9 cellular contexts compared by ENCODE assay signal in genomic region chr9:114911167-114911821, GRCh38. TPM values are rescaled to one million over a fixed set of nuclear protein-coding genes. Genes with fewer than 3 reads are reported as not detected.
A peak's percentile ranks its signal among the peaks of the same experiment; 100 is the strongest.
DNase-seq lines count a peak whose midpoint lies in the region; ATAC-seq, FAIRE-seq and TF ChIP-seq lines count a peak whose summit lies in the region.
"Had no signal": no experiment of that assay in that cellular context is flagged by ENCODE, and none has a peak within 500 bp of the region (broad histone marks: within the 10 kb centered on the region; RNA-seq: fewer than 3 reads in every experiment).

No MANE protein-coding gene starts in this region.

- CTCF ChIA-PET in H1 (lab: Charles Lee; ENCODE audit: partially characterized antibody): interaction anchor here (0.6 to 16.1 kb wide), 35 partner anchors 9 to 506 kb away, joined by 3 to 269 read pairs (median 4); partner anchors contain the start of gene TEX48

- H3K4me1 Mint-ChIP-seq in stimulated activated naive B cell treated with anti-CD40 and anti-IgM and Interleukin-4, amounts not matched to agents 10 μg/mL and 1 μg/mL and 100 μg/mL, for 72 hours: peaks cover 42 to 58% of the 10 kb centered on the region in 2 donors

- H3K27me3 ChIP-seq in HL-60 (ENCODE audit: insufficient read depth, poor library complexity, severe bottlenecking): no peaks in the 10 kb centered on the region
- H3K27me3 ChIP-seq in H1 (replicated peaks in 1 of 4; ENCODE audit: control insufficient read depth in 3 of 4, extremely low read depth in 1 of 4, insufficient read depth in 3 of 4, low read length in 3 of 4): peaks cover 0 to 17% (median 8%) of the 10 kb centered on the region in 4 experiments; a peak in 6 of 7 replicates
- H3K27me3 ChIP-seq: SJSA1 had no signal

- H3K23ac ChIP-seq in H1 (ENCODE audit: insufficient read length): no peak overlapping the region

- H3K27ac ChIP-seq in HL-60 (replicated peaks) (no peak overlapping the region), H1 (ENCODE audit: low read depth, low read length) (no peak overlapping the region)
- H3K27ac ChIP-seq: SJSA1 had no signal

- no peak overlapping the region for H3K56ac ChIP-seq in H1 (replicated peaks; ENCODE audit: insufficient read length, low read depth, low read length)

- TF ChIP-seq RAD21 in H1 (IDR thresholded peaks at IDR 0.05 in 1 of 2, conservative IDR thresholded peaks at IDR 0.05 in 1 of 2; ENCODE audit: low read depth in 2 of 2, low read length in 2 of 2): peak; percentile 80 to 84

- H2BK15ac ChIP-seq in H1 (ENCODE audit: low read length): no peak overlapping the region

- TF ChIP-seq POLR2A in H1 (IDR thresholded peaks at IDR 0.05; ENCODE audit: control extremely low read depth in 1 of 2, low read depth in 2 of 2, low read length in 2 of 2): no peak

- H2AFZ ChIP-seq in H1 (ENCODE audit: low read length): no peak overlapping the region

- H2BK20ac ChIP-seq in H1 (ENCODE audit: low read length): no peak overlapping the region

- no peak overlapping the region for H3K4me3 ChIP-seq in HL-60 (replicated peaks; ENCODE audit: insufficient read depth, low read length)
- no peak overlapping the region for H3K4me3 ChIP-seq in H1 (ENCODE audit: extremely low read depth in 1 of 4, insufficient read depth in 2 of 4, low read depth in 3 of 4, low read length in 4 of 4)
- H3K4me3 ChIP-seq: SJSA1 had no signal

- H3K36me3 Mint-ChIP-seq in stimulated activated naive B cell treated with anti-CD40 and anti-IgM and Interleukin-4, amounts not matched to agents 10 μg/mL and 1 μg/mL and 100 μg/mL, for 72 hours: no peaks in the 10 kb centered on the region

- H3K9me3 ChIP-seq in H1 (ENCODE audit: insufficient read depth in 2 of 2, low read depth in 1 of 2, low read length in 1 of 2): no peaks in the 10 kb centered on the region
- H3K9me3 ChIP-seq: SJSA1 had no signal

- no peaks in the 10 kb centered on the region for H3K79me1 ChIP-seq in H1 (ENCODE audit: low read depth, low read length)

- no peak for TF ChIP-seq EP300 in H1 (IDR thresholded peaks at IDR 0.05; ENCODE audit: borderline replicate concordance in 1 of 2, low read depth in 2 of 2, low read length in 2 of 2)

- TF ChIP-seq CTCF in HL-60 (IDR thresholded peaks at IDR 0.05; ENCODE audit: insufficient read depth, low read length) (peak; percentile 69), H1 (IDR thresholded peaks at IDR 0.05; ENCODE audit: control extremely low read depth in 1 of 3, insufficient read depth in 1 of 3, low read depth in 1 of 3, low read length in 3 of 3) (peak; percentile 8 to 79 (median 68))

- no peak overlapping the region for H2BK12ac ChIP-seq in H1 (ENCODE audit: low read depth, low read length)

- no peak overlapping the region for H3K4ac ChIP-seq in H1 (replicated peaks; ENCODE audit: insufficient read length, low read depth, low read length)

- no peak overlapping the region for H3K18ac ChIP-seq in H1 (ENCODE audit: extremely low read depth, low read length)

- no peak overlapping the region for H2BK120ac ChIP-seq in H1 (replicated peaks; ENCODE audit: low read depth, low read length)

- no peak overlapping the region for H4K8ac ChIP-seq in H1 (ENCODE audit: extremely low read depth, insufficient read depth, low read length)

- no peak overlapping the region for H2BK5ac ChIP-seq in H1 (ENCODE audit: low read depth, low read length)

- H3K9me3 Mint-ChIP-seq in stimulated activated naive B cell treated with anti-CD40 and anti-IgM and Interleukin-4, amounts not matched to agents 10 μg/mL and 1 μg/mL and 100 μg/mL, for 72 hours: no peaks in the 10 kb centered on the region

- DNase-seq in COR-L47 (lab: John Stamatoyannopoulos, UW): peak; percentile 43
- no peak for DNase-seq in HL-60 (ENCODE audit: low read depth in 1 of 2, low spot score in 1 of 2)
- peak; percentile 27 for DNase-seq in OCI-M1 (lab: John Stamatoyannopoulos, UW)
- no peak for DNase-seq in H1 (ENCODE audit: low read depth in 1 of 2, low spot score in 2 of 2)
- peak; percentile 25 for DNase-seq in mucosa of gallbladder (ENCODE audit: low spot score)
- DNase-seq in stimulated activated naive B cell treated with anti-CD40 and anti-IgM and Interleukin-4, amounts not matched to agents 10 μg/mL and 1 μg/mL and 100 μg/mL, for 72 hours: no peak
- DNase-seq in activated CD4-positive, alpha-beta T cell treated with anti-CD3 and anti-CD28 coated beads for 4 hours: no peak
- DNase-seq in stimulated activated CD4-positive, alpha-beta T cell treated with anti-CD3 and anti-CD28 coated beads, Interleukin-4, amount 100 ng/mL, for 4 hours: no peak

- H4K20me1 ChIP-seq in H1 (replicated peaks in 1 of 2; ENCODE audit: control insufficient read depth in 1 of 2, insufficient read depth in 2 of 2, low read length in 2 of 2): no peaks in the 10 kb centered on the region

- H3K27me3 Mint-ChIP-seq in stimulated activated naive B cell treated with anti-CD40 and anti-IgM and Interleukin-4, amounts not matched to agents 10 μg/mL and 1 μg/mL and 100 μg/mL, for 72 hours: no peaks in the 10 kb centered on the region

- H3K23me2 ChIP-seq in H1 (ENCODE audit: low read depth, low read length): no peaks in the 10 kb centered on the region

- no peak overlapping the region for H3K9ac ChIP-seq in H1 (replicated peaks in 1 of 4; ENCODE audit: extremely low read depth in 1 of 4, low read depth in 3 of 4, low read length in 3 of 4)

- no peak overlapping the region for H4K5ac ChIP-seq in H1 (ENCODE audit: insufficient read length, low read depth, low read length)

- H3K4me3 Mint-ChIP-seq in stimulated activated naive B cell treated with anti-CD40 and anti-IgM and Interleukin-4, amounts not matched to agents 10 μg/mL and 1 μg/mL and 100 μg/mL, for 72 hours: no peak overlapping the region

- no peak overlapping the region for H3K14ac ChIP-seq in H1 (ENCODE audit: insufficient read length)

- peak; percentile 83 for FAIRE-seq in H1 (lab: Jason Lieb, UNC)

- no peak overlapping the region for H3K4me2 ChIP-seq in H1 (ENCODE audit: insufficient read depth in 1 of 2, low read depth in 2 of 2, low read length in 2 of 2)

- H3K79me2 ChIP-seq in H1 (ENCODE audit: control insufficient read depth in 1 of 2, insufficient read depth in 2 of 2, low read length in 2 of 2): no peaks in the 10 kb centered on the region

- no peak for ATAC-seq in stimulated activated naive B cell treated with anti-CD40 and anti-IgM and Interleukin-4, amounts not matched to agents 10 μg/mL and 1 μg/mL and 100 μg/mL, for 72 hours (replicated peaks)

- H3K36me3 ChIP-seq in H1 (ENCODE audit: control insufficient read depth in 2 of 4, insufficient read depth in 4 of 4, low read length in 3 of 4): no peaks in the 10 kb centered on the region
- H3K36me3 ChIP-seq: SJSA1 had no signal

- no peak overlapping the region for H2AK5ac ChIP-seq in H1 (ENCODE audit: low read depth, low read length)

- 49% methylated on average over 2 of the region's 2 CpGs; no CpG with 5 or more reads in 1 of the 2 experiments for WGBS in H1 (ENCODE audit: extremely low coverage in 1 of 2, insufficient coverage in 1 of 2, insufficient read length in 1 of 2, insufficient replicate concordance in 2 of 2, low coverage in 1 of 2, low lambda C conversion rate in 2 of 2, missing lambda C conversion rate in 1 of 2), 2 experiments

- H4K91ac ChIP-seq in H1 (replicated peaks; ENCODE audit: insufficient read length, low read length): no peak overlapping the region

- no peak overlapping the region for H3K27ac Mint-ChIP-seq in stimulated activated naive B cell treated with anti-CD40 and anti-IgM and Interleukin-4, amounts not matched to agents 10 μg/mL and 1 μg/mL and 100 μg/mL, for 72 hours

- no peaks in the 10 kb centered on the region for H3K4me1 ChIP-seq in H1 (replicated peaks in 1 of 4; ENCODE audit: control insufficient read depth in 3 of 4, insufficient read depth in 4 of 4, low read length in 3 of 4)

- POLR2A ChIA-PET in H1 (lab: Charles Lee; ENCODE audit: partially characterized antibody): no interaction called here

TF ChIP-seq in H1, 55 proteins besides CTCF, POLR2A, EP300 and RAD21 (continues in another document):
- TF ChIP-seq TAF7 (optimal IDR thresholded peaks at IDR 0.05; ENCODE audit: borderline replicate concordance, low read depth, low read length) (no peak), E2F6 (IDR thresholded peaks at IDR 0.05) (no peak), BCL11A (IDR thresholded peaks at IDR 0.05; ENCODE audit: low read depth in 2 of 2, low read length in 2 of 2) (no peak), EZH2 (IDR thresholded peaks at IDR 0.05; ENCODE audit: low read depth, low read length, severe bottlenecking) (no peak), YY1 (IDR thresholded peaks at IDR 0.05; ENCODE audit: low read depth, low read length) (no peak), KDM1A (IDR thresholded peaks at IDR 0.05; ENCODE audit: borderline replicate concordance, low read length) (no peak), GTF2F1 (IDR thresholded peaks at IDR 0.05; ENCODE audit: borderline replicate concordance, low read depth, low read length) (no peak), RFX5 (IDR thresholded peaks at IDR 0.05; ENCODE audit: borderline replicate concordance, low read depth, low read length) (no peak), RNF2 (IDR thresholded peaks at IDR 0.05; ENCODE audit: borderline replicate concordance, low read depth, low read length, missing control alignments, poor library complexity, severe bottlenecking) (no peak), USF2 (IDR thresholded peaks at IDR 0.05; ENCODE audit: low read length) (no peak)

RNA-seq across cellular contexts. Expression of gene TNFSF8, which starts 19.1 kb away (rescaled TPM):
- not detected in 2 replicates for total RNA-seq in H1 (2021; fragmentation: NEBNext Ultra II Directional; extraction: Animal tissue kit (Norgen Biotek cat#: 25700))
- not detected in 2 replicates for polyA plus RNA-seq in H1 (2011; rRNA removed)
- not detected for polyA plus RNA-seq in H1 (2011; cell fraction: cytosol; rRNA removed)
- not detected for polyA plus RNA-seq in H1 (2011; cell fraction: nucleus; rRNA removed)
- polyA plus RNA-seq in H1 (2012, experiment 1 of 2): not detected in 4 replicates
- polyA plus RNA-seq in H1 (2012, experiment 2 of 2): not detected
- not detected for polyA plus RNA-seq in H1 (2013, experiment 1 of 2)
- polyA plus RNA-seq in H1 (2013, experiment 2 of 2): not detected
- not detected in 2 replicates for polyA minus RNA-seq in H1 (2011; rRNA and poly(A)+ RNA removed)
- polyA minus RNA-seq in H1 (2011; cell fraction: cytosol; rRNA and poly(A)+ RNA removed): not detected
- not detected for polyA minus RNA-seq in H1 (2011; cell fraction: nucleus; rRNA and poly(A)+ RNA removed)
- total RNA-seq in mucosa of gallbladder: 2.8 TPM
- total RNA-seq: SJSA1 had no signal

Comparison
In these comparisons a context has a peak if more than half of its experiments do, and no peak if none do; other contexts are left out.
1. DNase-seq: peak in COR-L47 (single experiment), OCI-M1 (single experiment) and mucosa of gallbladder (single experiment); none in HL-60 (0 of 2), H1 (0 of 2), stimulated activated naive B cell treated with anti-CD40 and anti-IgM and Interleukin-4, amounts not matched to agents 10 μg/mL and 1 μg/mL and 100 μg/mL, for 72 hours (single experiment), activated CD4-positive, alpha-beta T cell treated with anti-CD3 and anti-CD28 coated beads for 4 hours (0 of 2) and stimulated activated CD4-positive, alpha-beta T cell treated with anti-CD3 and anti-CD28 coated beads, Interleukin-4, amount 100 ng/mL, for 4 hours (0 of 2).